18 cellular contexts compared by ENCODE assay signal in the genomic region with DNA sequence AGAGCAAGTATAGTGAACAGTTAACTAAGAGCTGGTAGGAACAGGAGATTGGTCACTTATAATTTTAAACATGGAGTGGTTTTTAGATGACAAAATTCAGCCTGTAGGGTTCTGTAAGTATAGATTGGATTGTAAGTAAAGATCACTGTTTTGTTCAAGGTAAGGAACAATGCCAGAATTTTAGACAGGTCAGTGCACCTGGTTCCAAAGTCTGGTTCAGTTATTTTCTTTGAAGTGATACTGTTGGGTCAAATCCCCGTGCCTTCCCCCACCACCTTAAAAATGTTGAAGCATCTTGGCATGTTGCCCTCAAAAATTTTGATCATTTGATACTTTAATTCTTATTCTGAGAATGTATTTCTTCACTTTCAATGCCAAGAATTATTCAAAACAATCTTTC. TPM values are rescaled to one million over a fixed set of nuclear protein-coding genes. Genes with fewer than 3 reads are reported as not detected.
DNase-seq lines count a peak whose midpoint lies in the region; ATAC-seq and TF ChIP-seq lines count a peak whose summit lies in the region.
"Had no signal": no experiment of that assay in that cellular context is flagged by ENCODE, and none has a peak within 500 bp of the region (broad histone marks: within the 10 kb centered on the region; RNA-seq: fewer than 3 reads in every experiment).

No MANE protein-coding gene starts in this region.

- H3K36me3 ChIP-seq in endodermal cell (ENCODE audit: control insufficient read depth, insufficient read depth, low read length), result peaks cover 59% of the 10 kb centered on the region
- H3K36me3 ChIP-seq in GM23338 (ENCODE audit: insufficient read depth), result peaks cover 8% of the 10 kb centered on the region; the same call in 1 of the 2 replicates
- H3K36me3 ChIP-seq in testis (ENCODE audit: low read depth, missing control alignments), result no peaks in the 10 kb centered on the region
- H3K36me3 ChIP-seq: vagina had no signal

- H3K4me1 Mint-ChIP-seq in activated T-cell treated with anti-CD3 and anti-CD28 coated beads, Interleukin-2, amount 50 U/mL, for 24 hours (ENCODE audit: low read depth), result peaks cover 62% of the 10 kb centered on the region
- H3K4me1 Mint-ChIP-seq in activated T-cell treated with anti-CD3 and anti-CD28 coated beads, Interleukin-2, amount 50 U/mL, for 4 hours (ENCODE audit: low read depth), result peaks cover 58% of the 10 kb centered on the region
- H3K4me1 Mint-ChIP-seq in endodermal cell, result peaks cover 23% of the 10 kb centered on the region
- peaks cover 30% of the 10 kb centered on the region for H3K4me1 Mint-ChIP-seq in progenitor cell of endocrine pancreas (ENCODE audit: low read depth)
- H3K4me1 Mint-ChIP-seq in GM23338, result peaks cover 44% of the 10 kb centered on the region

- intact Hi-C loops in testis (cut with DNase I; ENCODE audit: low total_unique reads), result no loop called here

- no peak for ATAC-seq in activated T-cell treated with anti-CD3 and anti-CD28 coated beads, Interleukin-2, amount 50 U/mL, for 4 hours
- no peak for ATAC-seq in GM23338
- ATAC-seq: activated naive CD4-positive, alpha-beta T cell treated with anti-CD3 and anti-CD28 coated beads, Interleukin-2, amount 50 U/mL, for 72 hours; sciatic nerve had no signal

- TF ChIP-seq POLR2A in testis (IDR thresholded peaks at IDR 0.05), result no peak

- no peak overlapping the region for H3K4me2 ChIP-seq in GM23338

- no peaks in the 10 kb centered on the region for H3K9me2 ChIP-seq in GM23338 (ENCODE audit: insufficient read depth)

- H3K4me1 ChIP-seq in endodermal cell (ENCODE audit: control insufficient read depth, insufficient read depth, low read length), result peaks cover 6% of the 10 kb centered on the region
- peaks cover 46% of the 10 kb centered on the region for H3K4me1 ChIP-seq in GM23338 (ENCODE audit: insufficient read depth)
- H3K4me1 ChIP-seq in testis, result peaks cover 20% of the 10 kb centered on the region

- H3K9me3 ChIP-seq in endodermal cell (ENCODE audit: control insufficient read depth, low read length) (no peaks in the 10 kb centered on the region), testis (no peaks in the 10 kb centered on the region)
- H3K9me3 ChIP-seq: vagina had no signal

- H3F3A ChIP-seq in GM23338 (replicated peaks; ENCODE audit: low read depth), result no peaks in the 10 kb centered on the region

- peak overlapping the region; percentile 20 for H3K27ac Mint-ChIP-seq in activated T-cell treated with anti-CD3 and anti-CD28 coated beads, Interleukin-2, amount 50 U/mL, for 24 hours
- H3K27ac Mint-ChIP-seq in endodermal cell (peak overlapping the region; percentile 16), progenitor cell of endocrine pancreas (peak overlapping the region; percentile 46), GM23338 (no peak overlapping the region; the same call in 1 of the 2 replicates)

- peaks cover 54% of the 10 kb centered on the region for H3K36me3 Mint-ChIP-seq in activated T-cell treated with anti-CD3 and anti-CD28 coated beads, Interleukin-2, amount 50 U/mL, for 24 hours (ENCODE audit: low read depth)
- peaks cover 6% of the 10 kb centered on the region for H3K36me3 Mint-ChIP-seq in activated T-cell treated with anti-CD3 and anti-CD28 coated beads, Interleukin-2, amount 50 U/mL, for 4 hours (ENCODE audit: insufficient read depth)
- H3K36me3 Mint-ChIP-seq in endodermal cell (ENCODE audit: low read depth) (peaks cover 9% of the 10 kb centered on the region), progenitor cell of endocrine pancreas (ENCODE audit: insufficient read depth) (peaks cover 2% of the 10 kb centered on the region), GM23338 (ENCODE audit: low read depth) (peaks cover 4% of the 10 kb centered on the region; the same call in 2 of the 3 replicates)

- H3K27me3 Mint-ChIP-seq in activated T-cell treated with anti-CD3 and anti-CD28 coated beads, Interleukin-2, amount 50 U/mL, for 24 hours, result no peaks in the 10 kb centered on the region
- H3K27me3 Mint-ChIP-seq in activated T-cell treated with anti-CD3 and anti-CD28 coated beads, Interleukin-2, amount 50 U/mL, for 4 hours (ENCODE audit: low read depth), result no peaks in the 10 kb centered on the region
- H3K27me3 Mint-ChIP-seq in endodermal cell (ENCODE audit: insufficient read depth), result no peaks in the 10 kb centered on the region
- H3K27me3 Mint-ChIP-seq in progenitor cell of endocrine pancreas, result no peaks in the 10 kb centered on the region
- H3K27me3 Mint-ChIP-seq in GM23338 (ENCODE audit: insufficient read depth, low read depth, poor library complexity), result peaks cover 2% of the 10 kb centered on the region

- H3K9me3 Mint-ChIP-seq in activated T-cell treated with anti-CD3 and anti-CD28 coated beads, Interleukin-2, amount 50 U/mL, for 24 hours, result no peaks in the 10 kb centered on the region
- H3K9me3 Mint-ChIP-seq in activated T-cell treated with anti-CD3 and anti-CD28 coated beads, Interleukin-2, amount 50 U/mL, for 4 hours, result no peaks in the 10 kb centered on the region
- H3K9me3 Mint-ChIP-seq in endodermal cell (no peaks in the 10 kb centered on the region), progenitor cell of endocrine pancreas (ENCODE audit: low read depth) (no peaks in the 10 kb centered on the region), GM23338 (no peaks in the 10 kb centered on the region)
- H3K9me3 Mint-ChIP-seq: neural crest cell had no signal

- H4K20me1 ChIP-seq in GM23338 (replicated peaks; ENCODE audit: insufficient read depth), result peaks cover 79% of the 10 kb centered on the region

- H3K27ac ChIP-seq in endodermal cell (ENCODE audit: low read depth, low read length), result no peak overlapping the region
- H3K27ac ChIP-seq in GM23338 (ENCODE audit: low read depth), result no peak overlapping the region
- no peak overlapping the region for H3K27ac ChIP-seq in testis
- H3K27ac ChIP-seq: dorsolateral prefrontal cortex, vagina had no signal

- DNase-seq in activated T-cell treated with anti-CD3 and anti-CD28 coated beads, Interleukin-2, amount 50 U/mL, for 24 hours, result no peak
- DNase-seq in activated T-cell treated with anti-CD3 and anti-CD28 coated beads, Interleukin-2, amount 50 U/mL, for 4 hours, result no peak
- DNase-seq in NCI-H69 (lab: John Stamatoyannopoulos, UW) (peak; percentile 36), endodermal cell (no peak), progenitor cell of endocrine pancreas (ENCODE audit: low spot score, unreplicated experiment) (no peak), GM23338 (ENCODE audit: low spot score) (no peak), HuH-7.5 (ENCODE audit: low spot score) (no peak), testis (no peak)
- DNase-seq: activated CD4-positive, CD25-positive, alpha-beta regulatory T cell; COR-L47; dorsolateral prefrontal cortex; NCI-H1436; NCI-H2171 treated with DMSO at 0.1 percent for 48 hours; NCI-H82 had no signal

- WGBS in endodermal cell (ENCODE audit: insufficient coverage in 1 of 2, insufficient read length in 1 of 2), 2 experiments, result 100% methylated on average over 1 of the region's 1 CpG; no CpG with 5 or more reads in 1 of the 2 experiments
- 46 to 61% methylated on average over 1 of the region's 1 CpG for WGBS in testis, 2 donors

- no peak overlapping the region for H3K9ac ChIP-seq in endodermal cell (ENCODE audit: extremely low read depth, low read length, poor library complexity, severe bottlenecking)

- H3K27me3 ChIP-seq in endodermal cell (ENCODE audit: control insufficient read depth, insufficient read depth, low read length, poor library complexity, severe bottlenecking) (no peaks in the 10 kb centered on the region), GM23338 (ENCODE audit: insufficient read depth) (no peaks in the 10 kb centered on the region), testis (no peaks in the 10 kb centered on the region)
- H3K27me3 ChIP-seq: dorsolateral prefrontal cortex, vagina had no signal

- no peak overlapping the region for H3K4me3 ChIP-seq in endodermal cell (ENCODE audit: low read length)
- no peak overlapping the region for H3K4me3 ChIP-seq in GM23338
- H3K4me3 ChIP-seq in testis, result no peak overlapping the region
- H3K4me3 ChIP-seq: dorsolateral prefrontal cortex, vagina had no signal

- H3K4me3 Mint-ChIP-seq in activated T-cell treated with anti-CD3 and anti-CD28 coated beads, Interleukin-2, amount 50 U/mL, for 24 hours, result no peak overlapping the region
- H3K4me3 Mint-ChIP-seq in activated T-cell treated with anti-CD3 and anti-CD28 coated beads, Interleukin-2, amount 50 U/mL, for 4 hours, result no peak overlapping the region
- H3K4me3 Mint-ChIP-seq in endodermal cell, result no peak overlapping the region
- no peak overlapping the region for H3K4me3 Mint-ChIP-seq in progenitor cell of endocrine pancreas (ENCODE audit: low read depth)
- H3K4me3 Mint-ChIP-seq in GM23338, result no peak overlapping the region
- H3K4me3 Mint-ChIP-seq: neural crest cell had no signal

- peaks cover 100% of the 10 kb centered on the region for H3K79me2 ChIP-seq in GM23338 (replicated peaks; ENCODE audit: insufficient read depth)

- no peak for TF ChIP-seq CTCF in endodermal cell (conservative IDR thresholded peaks at IDR 0.05)
- TF ChIP-seq CTCF in progenitor cell of endocrine pancreas (IDR thresholded peaks at IDR 0.05; ENCODE audit: unreplicated experiment), result no peak
- no peak for TF ChIP-seq CTCF in GM23338 (conservative IDR thresholded peaks at IDR 0.05; ENCODE audit: low read depth in 2 of 2)
- TF ChIP-seq CTCF in testis (IDR thresholded peaks at IDR 0.05), result no peak

- no peak overlapping the region for H2AFZ ChIP-seq in GM23338

TF ChIP-seq in GM23338, 12 proteins besides CTCF, POLR2A, EP300 and RAD21 (continues in another document):
- TF ChIP-seq CREB1 (CRISPR knock-in tag; IDR thresholded peaks at IDR 0.05; ENCODE audit: low read depth), result no peak

RNA-seq across cellular contexts. Expression of gene RAD23B, which starts 12.9 kb away (rescaled TPM):
- total RNA-seq in activated T-cell treated with anti-CD3 and anti-CD28 coated beads, Interleukin-2, amount 50 U/mL, for 4 hours, result 100 to 1,000 TPM; 168 to 208 (median 185) TPM
- total RNA-seq in endodermal cell, result 100 to 1,000 TPM; 154 to 167 TPM
- 147 TPM for polyA plus RNA-seq in endodermal cell (2013, experiment 1 of 2)
- polyA plus RNA-seq in endodermal cell (2013, experiment 2 of 2), result 135 TPM
- 153 and 171 TPM in 2 replicates for total RNA-seq in progenitor cell of endocrine pancreas
- 117 and 137 TPM in 2 replicates for total RNA-seq in GM23338 (2014; rRNA removed; shearing (Covaris generic))
- 31.1 and 33.1 TPM in 2 replicates for polyA plus RNA-seq in GM23338 (2016; fragmentation: Nextera tagmentation; extraction: Ambion mirVana)
- 100 to 1,000 TPM; 116 to 199 TPM for total RNA-seq in testis
- 138 TPM for polyA plus RNA-seq in testis (ENCODE audit: insufficient read depth, low read depth, low replicate concordance)
